8 cellular contexts compared by ENCODE assay signal in the genomic region with DNA sequence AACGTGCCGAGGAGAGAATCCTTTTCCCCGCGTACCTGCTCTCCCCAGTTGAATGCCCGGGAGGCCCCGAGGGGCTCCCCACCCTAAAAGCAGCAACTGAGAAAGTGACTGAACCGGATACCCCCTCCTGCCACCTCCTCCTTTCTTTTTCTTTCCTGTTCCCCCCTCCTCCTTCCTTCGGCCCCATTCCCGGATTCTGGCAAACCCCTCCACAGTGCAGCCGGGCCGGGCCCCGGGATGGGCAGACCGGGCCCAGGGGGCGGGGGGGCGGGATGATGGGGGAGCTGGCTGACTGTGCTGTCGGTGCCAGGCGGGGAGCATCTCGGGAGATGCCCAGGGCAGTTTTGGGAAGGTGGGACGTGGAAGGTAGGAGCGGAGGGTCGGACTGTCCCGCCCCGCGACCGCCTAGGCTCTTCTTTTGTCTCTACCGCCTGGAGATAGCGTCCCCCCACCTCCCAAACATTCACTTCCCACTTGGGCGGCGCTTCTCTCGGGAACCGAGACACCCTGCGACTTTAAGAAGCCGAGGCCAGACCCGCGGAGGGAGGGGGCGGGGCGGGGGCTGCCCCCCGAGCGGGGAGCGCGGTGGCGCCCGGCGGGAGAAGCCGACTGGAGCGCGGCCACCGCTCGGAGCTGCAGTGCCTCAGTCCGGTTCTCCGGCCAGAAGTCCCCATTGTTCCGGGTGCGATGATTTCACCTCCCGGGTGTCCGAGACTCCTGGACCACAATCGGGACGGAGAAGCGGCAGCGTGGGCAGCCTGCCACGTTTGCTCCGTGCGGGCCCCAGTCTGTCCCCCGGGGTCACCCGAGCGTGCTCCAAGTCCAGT. TPM values are rescaled to one million over a fixed set of nuclear protein-coding genes. Genes with fewer than 3 reads are reported as not detected.
DNase-seq lines count a peak whose midpoint lies in the region; ATAC-seq, FAIRE-seq and TF ChIP-seq lines count a peak whose summit lies in the region.

No MANE protein-coding gene starts in this region.

- TF ChIP-seq CTCF in GM13977 (IDR thresholded peaks at IDR 0.05; ENCODE audit: extremely low read depth, insufficient read depth, missing control alignments) = no peak
- TF ChIP-seq CTCF in WI38 (IDR thresholded peaks at IDR 0.05; ENCODE audit: low read depth, low read length) = no peak
- no peak for TF ChIP-seq CTCF in hepatocyte (IDR thresholded peaks at IDR 0.05; ENCODE audit: poor library complexity)

- peak overlapping the region; percentile 69 for H3K4me3 Mint-ChIP-seq in stimulated activated memory B cell treated with anti-CD40 and anti-IgM and Interleukin-4, amounts not matched to agents 10 μg/mL and 1 μg/mL and 100 μg/mL, for 72 hours

- WGBS in hepatocyte (ENCODE audit: low lambda C conversion rate, missing lambda C conversion rate) = 2% methylated on average over 45 of the region's 65 CpGs

- TF ChIP-seq POLR2A in GM12892 (IDR thresholded peaks at IDR 0.05; ENCODE audit: low read depth, low read length) = no peak

- no peaks in the 10 kb centered on the region for H3K79me2 ChIP-seq in ACC112 (ENCODE audit: control insufficient read depth, insufficient read depth, low read length, unreplicated experiment)
- H3K79me2 ChIP-seq in hepatocyte = no peaks in the 10 kb centered on the region

- no peak for ATAC-seq in stimulated activated memory B cell treated with anti-CD40 and anti-IgM and Interleukin-4, amounts not matched to agents 10 μg/mL and 1 μg/mL and 100 μg/mL, for 72 hours

- no peak for FAIRE-seq in GM12892 (lab: Jason Lieb, UNC)

- H3K9me3 ChIP-seq in hepatocyte (ENCODE audit: low read depth) = no peaks in the 10 kb centered on the region

- H3K4me1 ChIP-seq in ACC112 (ENCODE audit: control insufficient read depth, insufficient read depth, low read length, unreplicated experiment) = peaks cover 18% of the 10 kb centered on the region
- peaks cover 33% of the 10 kb centered on the region for H3K4me1 ChIP-seq in hepatocyte (ENCODE audit: insufficient read depth)

- H3K4me3 ChIP-seq in ACC112 (ENCODE audit: low read depth, low read length) (peak overlapping the region; percentile 83), WI38 (ENCODE audit: low read depth, low read length) (peak overlapping the region; percentile 63), hepatocyte (no peak overlapping the region)

- peak overlapping the region; percentile 37 for H2AFZ ChIP-seq in ACC112 (ENCODE audit: low read length, unreplicated experiment)
- peak overlapping the region; percentile 39 for H2AFZ ChIP-seq in hepatocyte

- peak overlapping the region; percentile 93 for H3K4me2 ChIP-seq in hepatocyte

- peak overlapping the region; percentile 96 for H3K27ac ChIP-seq in ACC112 (ENCODE audit: low read depth, low read length)
- H3K27ac ChIP-seq in hepatocyte = no peak overlapping the region

- peak; percentile 71 for DNase-seq in GM13977 (ENCODE audit: low spot score)
- DNase-seq in hepatocyte (ENCODE audit: low spot score) = no peak
- no peak for DNase-seq in GM12892 (ENCODE audit: insufficient read length)
- DNase-seq in NCI-H2171 (lab: John Stamatoyannopoulos, UW) = no peak
- DNase-seq in dedifferentiated amniotic fluid mesenchymal stem cell (ENCODE audit: extremely low spot score) = no peak

- peaks cover 28% of the 10 kb centered on the region for H3K4me1 Mint-ChIP-seq in stimulated activated memory B cell treated with anti-CD40 and anti-IgM and Interleukin-4, amounts not matched to agents 10 μg/mL and 1 μg/mL and 100 μg/mL, for 72 hours

- H3K36me3 Mint-ChIP-seq in stimulated activated memory B cell treated with anti-CD40 and anti-IgM and Interleukin-4, amounts not matched to agents 10 μg/mL and 1 μg/mL and 100 μg/mL, for 72 hours = no peaks in the 10 kb centered on the region

- H3K9me3 Mint-ChIP-seq in stimulated activated memory B cell treated with anti-CD40 and anti-IgM and Interleukin-4, amounts not matched to agents 10 μg/mL and 1 μg/mL and 100 μg/mL, for 72 hours = peaks cover 7% of the 10 kb centered on the region

- no peaks in the 10 kb centered on the region for H4K20me1 ChIP-seq in hepatocyte (ENCODE audit: insufficient read depth, poor library complexity, severe bottlenecking)

- no peaks in the 10 kb centered on the region for H3K9me2 ChIP-seq in hepatocyte (replicated peaks; ENCODE audit: insufficient read depth)

- no peaks in the 10 kb centered on the region for H3K36me3 ChIP-seq in ACC112 (ENCODE audit: insufficient read depth, low read length)
- H3K36me3 ChIP-seq in hepatocyte (replicated peaks; ENCODE audit: insufficient read depth, low read depth) = no peaks in the 10 kb centered on the region

- H3K27me3 ChIP-seq in ACC112 (ENCODE audit: insufficient read depth, low read length) (no peaks in the 10 kb centered on the region), hepatocyte (peaks cover 98% of the 10 kb centered on the region)

- H3K27me3 Mint-ChIP-seq in stimulated activated memory B cell treated with anti-CD40 and anti-IgM and Interleukin-4, amounts not matched to agents 10 μg/mL and 1 μg/mL and 100 μg/mL, for 72 hours = peaks cover 91% of the 10 kb centered on the region

- no peak overlapping the region for H3K27ac Mint-ChIP-seq in stimulated activated memory B cell treated with anti-CD40 and anti-IgM and Interleukin-4, amounts not matched to agents 10 μg/mL and 1 μg/mL and 100 μg/mL, for 72 hours

- in situ Hi-C loops in GM13977 (cut with MboI; ENCODE audit: low pct_unique_long_range_greater_than_20kb, low sequenced_read_pairs, unreplicated experiment) = loop anchor here (25.0 kb wide), 1 partner anchor 282 kb away; no protein-coding TSS in a partner anchor

RNA-seq across cellular contexts. Expression of a gene that starts 8.2 kb away (rescaled TPM):
- 0.04 and 0.37 TPM in 2 replicates for total RNA-seq in hepatocyte
- 1.2 and 2.8 TPM in 2 replicates for polyA plus RNA-seq in hepatocyte
- 0.17 TPM for polyA plus RNA-seq in GM12892 (2012; ENCODE audit: missing spikeins)

RNA-seq across cellular contexts. Expression of a gene that starts 9.2 kb away (rescaled TPM):
- not detected in 2 replicates for total RNA-seq in hepatocyte
- 0.44 TPM in 1 of 2 replicates, not detected in the other for polyA plus RNA-seq in hepatocyte
- 0.28 TPM for polyA plus RNA-seq in GM12892 (2012; ENCODE audit: missing spikeins)
